ENCODE assay signal across 1 cellular context in genomic region chr13:44347301-44347700, GRCh38.
TF ChIP-seq lines count a peak whose summit lies in the region.

No MANE protein-coding gene starts in this region.

TF ChIP-seq in HCT116, 20 proteins besides CTCF, POLR2A, EP300 and RAD21:
- no peak for TF ChIP-seq SP1 (IDR thresholded peaks at IDR 0.05; ENCODE audit: low read depth)
- no peak for TF ChIP-seq REST (IDR thresholded peaks at IDR 0.05; ENCODE audit: low read depth)
- no peak for TF ChIP-seq ATF3 (IDR thresholded peaks at IDR 0.05)
- TF ChIP-seq TCF7L2 (IDR thresholded peaks at IDR 0.05; ENCODE audit: borderline replicate concordance, extremely low read depth, insufficient read depth, insufficient read length), result no peak
- no peak for TF ChIP-seq ZNF274 (IDR thresholded peaks at IDR 0.05; ENCODE audit: low read depth, low read length)
- TF ChIP-seq SIN3A (IDR thresholded peaks at IDR 0.05; ENCODE audit: low read depth), result no peak
- TF ChIP-seq YY1 (IDR thresholded peaks at IDR 0.05; ENCODE audit: extremely low read depth, insufficient replicate concordance, low read depth, low read length), result no peak
- TF ChIP-seq CBX3 (IDR thresholded peaks at IDR 0.05; ENCODE audit: low read depth), result no peak
- no peak for TF ChIP-seq POLR2AphosphoS5 (IDR thresholded peaks at IDR 0.05; ENCODE audit: low read depth, low read length)
- TF ChIP-seq EGR1 (IDR thresholded peaks at IDR 0.05; ENCODE audit: low read depth), result no peak
- no peak for TF ChIP-seq CEBPB (IDR thresholded peaks at IDR 0.05; ENCODE audit: low read depth)
- no peak for TF ChIP-seq EZH2phosphoT487 (IDR thresholded peaks at IDR 0.05; ENCODE audit: borderline replicate concordance)
- TF ChIP-seq ZBTB33 (IDR thresholded peaks at IDR 0.05; ENCODE audit: extremely low read depth, insufficient replicate concordance, low read length), result no peak
- TF ChIP-seq JUND (IDR thresholded peaks at IDR 0.05), result no peak
- TF ChIP-seq FOSL1 (IDR thresholded peaks at IDR 0.05; ENCODE audit: low read depth), result no peak
- TF ChIP-seq MAX (IDR thresholded peaks at IDR 0.05), result no peak
